ENCODE assay signal across 25 cellular contexts in the genomic region with DNA sequence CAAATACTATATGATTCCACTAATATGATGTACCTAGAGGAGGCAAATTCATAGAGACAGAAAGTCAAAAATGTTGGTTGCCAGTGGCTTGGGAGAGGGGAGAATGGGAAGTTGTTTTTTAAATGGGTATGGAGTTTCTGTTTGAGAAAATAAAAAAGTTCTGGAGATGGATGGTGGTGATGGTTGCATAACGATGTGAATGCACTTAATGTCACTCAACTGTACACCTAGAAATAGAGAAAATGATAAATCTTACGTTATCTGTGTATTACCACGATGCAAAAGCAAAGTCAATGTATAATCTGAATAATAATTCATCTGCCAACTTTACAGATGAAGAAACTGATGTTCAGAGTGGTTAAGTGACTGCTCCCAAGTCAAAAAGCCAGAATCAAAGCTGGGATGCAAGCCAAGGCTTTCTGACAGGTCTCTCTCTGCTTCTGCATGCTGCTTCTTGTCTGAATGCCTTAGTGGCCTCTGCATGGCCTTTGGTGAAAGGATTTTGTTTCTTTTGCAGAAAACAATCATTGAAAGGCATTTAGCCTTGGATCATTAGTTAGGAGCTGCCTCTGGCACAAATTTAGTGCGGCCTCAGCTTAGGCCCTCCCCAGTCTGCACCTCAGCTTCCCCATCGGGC. TPM values are rescaled to one million over a fixed set of nuclear protein-coding genes. Genes with fewer than 3 reads are reported as not detected.
"Had no signal": no experiment of that assay in that cellular context is flagged by ENCODE, and none has a peak within 500 bp of the region (broad histone marks: within the 10 kb centered on the region; RNA-seq: fewer than 3 reads in every experiment).

No MANE protein-coding gene starts in this region.

- H3K4me3 ChIP-seq: gastrocnemius medialis, heart left ventricle, lower lobe of right lung, skin epidermis, transverse colon had no signal

- H3K4me1 ChIP-seq: lower lobe of right lung, transverse colon had no signal

- DNase-seq: activated B cell treated with CpG ODN at 0.5 μM for 24 hours; activated CD4-positive, alpha-beta T cell treated with anti-CD3 and anti-CD28 coated beads for 48 hours; activated CD8-positive, alpha-beta memory T cell treated with anti-CD3 and anti-CD28 coated beads, Interleukin-2, amount 50 U/mL, for 4 hours; activated CD8-positive, alpha-beta T cell treated with anti-CD3 and anti-CD28 coated beads for 36 hours; activated gamma-delta T cell treated with Interleukin-2 at 50 U/mL for 16 hours; activated naive CD8-positive, alpha-beta T cell treated with anti-CD3 and anti-CD28 coated beads, Interleukin-2, amount 10 ng/mL, durations not matched to agents 7 days and 5 days; activated T-cell treated with anti-CD3 and anti-CD28 coated beads, Interleukin-2, amount 50 U/mL, for 72 hours; brain microvascular endothelial cell; cortex of kidney; effector CD8-positive, alpha-beta T cell; gastrocnemius medialis; heart left ventricle; immature natural killer cell; lower lobe of right lung; midbrain; stimulated activated CD4-positive, alpha-beta T cell treated with anti-CD3 and anti-CD28 coated beads, Interleukin-15, amount 100 ng/mL, for 24 hours; stimulated activated CD4-positive, alpha-beta T cell treated with anti-CD3 and anti-CD28 coated beads, Interleukin-4, amount 100 ng/mL, for 24 hours; stimulated activated CD8-positive, alpha-beta memory T cell treated with anti-CD3 and anti-CD28 coated beads, Interleukin-4, amount 100 ng/mL, for 48 hours; stimulated activated naive CD4-positive, alpha-beta T cell treated with Interleukin-2 at 50 U/mL for 16 hours; substantia nigra; T-helper 2 cell; transverse colon had no signal

- ATAC-seq: activated CD8-positive, alpha-beta T cell treated with anti-CD3 and anti-CD28 coated beads for 36 hours; activated T-cell treated with anti-CD3 and anti-CD28 coated beads, Interleukin-2, amount 50 U/mL, for 72 hours; gastrocnemius medialis; heart left ventricle; lower lobe of right lung had no signal

- H3K27ac ChIP-seq: brain microvascular endothelial cell, gastrocnemius medialis, heart left ventricle, lower lobe of right lung, skin epidermis, transverse colon had no signal

- H3K27me3 Mint-ChIP-seq: activated B cell treated with CpG ODN at 0.5 μM for 24 hours; activated naive CD8-positive, alpha-beta T cell treated with anti-CD3 and anti-CD28 coated beads, Interleukin-2, amount 10 ng/mL, durations not matched to agents 7 days and 5 days had no signal

- H3K36me3 ChIP-seq: brain microvascular endothelial cell, gastrocnemius medialis, heart left ventricle, lower lobe of right lung, transverse colon had no signal

- H3K4me1 Mint-ChIP-seq: activated B cell treated with CpG ODN at 0.5 μM for 24 hours; activated naive CD8-positive, alpha-beta T cell treated with anti-CD3 and anti-CD28 coated beads, Interleukin-2, amount 10 ng/mL, durations not matched to agents 7 days and 5 days; immature natural killer cell had no signal

- H3K27me3 ChIP-seq: brain microvascular endothelial cell, gastrocnemius medialis, transverse colon had no signal

- H3K9me3 ChIP-seq: gastrocnemius medialis, lower lobe of right lung had no signal

- H3K36me3 Mint-ChIP-seq: activated naive CD8-positive, alpha-beta T cell treated with anti-CD3 and anti-CD28 coated beads, Interleukin-2, amount 10 ng/mL, durations not matched to agents 7 days and 5 days; immature natural killer cell had no signal

- H3K27ac Mint-ChIP-seq: activated B cell treated with CpG ODN at 0.5 μM for 24 hours; activated CD8-positive, alpha-beta T cell treated with anti-CD3 and anti-CD28 coated beads for 36 hours; activated naive CD8-positive, alpha-beta T cell treated with anti-CD3 and anti-CD28 coated beads, Interleukin-2, amount 10 ng/mL, durations not matched to agents 7 days and 5 days; activated T-cell treated with anti-CD3 and anti-CD28 coated beads, Interleukin-2, amount 50 U/mL, for 72 hours; immature natural killer cell had no signal

- H3K4me3 Mint-ChIP-seq: activated B cell treated with CpG ODN at 0.5 μM for 24 hours; activated CD8-positive, alpha-beta T cell treated with anti-CD3 and anti-CD28 coated beads for 36 hours; activated naive CD8-positive, alpha-beta T cell treated with anti-CD3 and anti-CD28 coated beads, Interleukin-2, amount 10 ng/mL, durations not matched to agents 7 days and 5 days; activated T-cell treated with anti-CD3 and anti-CD28 coated beads, Interleukin-2, amount 50 U/mL, for 72 hours; immature natural killer cell had no signal

- FAIRE-seq: endothelial cell of umbilical vein, TTC549 had no signal

RNA-seq across cellular contexts. Expression of gene MYCN, which starts 46.5 kb away (rescaled TPM):
- total RNA-seq: activated B cell treated with CpG ODN at 0.5 μM for 24 hours; activated naive CD8-positive, alpha-beta T cell treated with anti-CD3 and anti-CD28 coated beads, Interleukin-2, amount 10 ng/mL, durations not matched to agents 7 days and 5 days had no signal
- polyA plus RNA-seq: immature natural killer cell had no signal
